ENCODE assay signal across 18 cellular contexts in the genomic region with DNA sequence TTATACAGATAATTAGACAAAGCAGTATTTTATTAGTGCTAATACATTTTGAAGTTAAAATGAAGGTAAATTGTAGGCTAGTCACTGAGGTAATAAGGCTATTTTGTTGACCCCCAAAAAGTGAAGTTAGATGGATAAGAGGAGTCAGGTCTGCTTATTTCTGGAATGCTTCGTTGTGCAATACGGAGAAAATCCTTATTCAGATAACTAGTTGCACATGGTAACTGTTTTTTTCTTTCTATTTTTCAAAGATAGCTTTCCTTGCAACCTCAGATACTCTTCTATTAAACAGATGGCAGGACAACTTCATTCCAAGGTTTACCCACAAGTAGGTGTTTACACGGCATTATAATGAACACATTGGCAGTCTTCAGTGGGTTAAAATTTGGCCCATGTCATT.
DNase-seq lines count a peak whose midpoint lies in the region; ATAC-seq and TF ChIP-seq lines count a peak whose summit lies in the region.
"Had no signal": no experiment of that assay in that cellular context is flagged by ENCODE, and none has a peak within 500 bp of the region (broad histone marks: within the 10 kb centered on the region; RNA-seq: fewer than 3 reads in every experiment).

No MANE protein-coding gene starts in this region.

- H3K9me3 Mint-ChIP-seq in glutamatergic neuron (ENCODE audit: unreplicated experiment): peaks cover 10% of the 10 kb centered on the region

- ATAC-seq in right lobe of liver: no peak
- no peak for ATAC-seq in heart right ventricle
- ATAC-seq: HepG2 had no signal

- WGBS in right lobe of liver (ENCODE audit: insufficient coverage, low coverage, low lambda C conversion rate, missing lambda C conversion rate): 51% methylated on average over 3 of the region's 3 CpGs
- WGBS in heart right ventricle, 2 donors: 91 to 96% methylated on average over 3 of the region's 3 CpGs

- H3K9me3 ChIP-seq in right lobe of liver (no peaks in the 10 kb centered on the region), heart right ventricle (no peaks in the 10 kb centered on the region)
- H3K9me3 ChIP-seq: BE2C had no signal

- TF ChIP-seq POLR2A in right lobe of liver (IDR thresholded peaks at IDR 0.05): no peak

- peak overlapping the region; percentile 92 for H3K27ac Mint-ChIP-seq in glutamatergic neuron (ENCODE audit: unreplicated experiment)
- H3K27ac Mint-ChIP-seq: CD4-positive, CD25-positive, alpha-beta regulatory T cell had no signal

- DNase-seq in AG20443 (ENCODE audit: low spot score) (peak; percentile 34), amniotic epithelial cell (ENCODE audit: low read depth) (peak; percentile 46), glutamatergic neuron (no peak), NCI-H82 treated with DMSO at 0.1 percent for 48 hours (lab: John Stamatoyannopoulos, UW; ENCODE audit: unreplicated experiment) (no peak), right lobe of liver (no peak), heart right ventricle (no peak)
- DNase-seq: CD4-positive, CD25-positive, alpha-beta regulatory T cell; COR-L47; DMS153; GDM1; KG1; NCI-H510A; NCI-H748 treated with DMSO at 0.1 percent for 48 hours; SHP77 had no signal

- H3K36me3 ChIP-seq in right lobe of liver (no peaks in the 10 kb centered on the region), heart right ventricle (no peaks in the 10 kb centered on the region)
- H3K36me3 ChIP-seq: BE2C had no signal

- peaks cover 48% of the 10 kb centered on the region for H3K4me1 Mint-ChIP-seq in glutamatergic neuron (ENCODE audit: low read depth, unreplicated experiment)
- H3K4me1 Mint-ChIP-seq: CD4-positive, CD25-positive, alpha-beta regulatory T cell had no signal

- peaks cover 9% of the 10 kb centered on the region for H3K27me3 Mint-ChIP-seq in glutamatergic neuron (ENCODE audit: unreplicated experiment)

- H3K4me1 ChIP-seq in right lobe of liver (no peaks in the 10 kb centered on the region), heart right ventricle (no peaks in the 10 kb centered on the region)

- H3K36me3 Mint-ChIP-seq in glutamatergic neuron (ENCODE audit: unreplicated experiment): peaks cover 4% of the 10 kb centered on the region
- H3K36me3 Mint-ChIP-seq: CD4-positive, CD25-positive, alpha-beta regulatory T cell had no signal

- H3K4me3 ChIP-seq in skin epidermis: no peak overlapping the region
- no peak overlapping the region for H3K4me3 ChIP-seq in right lobe of liver
- H3K4me3 ChIP-seq in heart right ventricle: no peak overlapping the region
- H3K4me3 ChIP-seq: SK-N-MC had no signal

- TF ChIP-seq CTCF in glutamatergic neuron (IDR thresholded peaks at IDR 0.05; ENCODE audit: partially characterized antibody, unreplicated experiment) (no peak), right lobe of liver (IDR thresholded peaks at IDR 0.05) (no peak), heart right ventricle (IDR thresholded peaks at IDR 0.05) (no peak)

- H3K27ac ChIP-seq in skin epidermis: peak overlapping the region in 13 of 21 experiments; percentile 1 to 72 (median 44)
- no peak overlapping the region for H3K27ac ChIP-seq in right lobe of liver
- no peak overlapping the region for H3K27ac ChIP-seq in heart right ventricle

- H3K4me3 Mint-ChIP-seq in glutamatergic neuron (ENCODE audit: unreplicated experiment): no peak overlapping the region
- H3K4me3 Mint-ChIP-seq: CD4-positive, CD25-positive, alpha-beta regulatory T cell had no signal

- no peaks in the 10 kb centered on the region for H3K27me3 ChIP-seq in right lobe of liver
- H3K27me3 ChIP-seq in heart right ventricle: peaks cover 0 to 90% (median 68%) of the 10 kb centered on the region in 7 donors

- intact Hi-C loops in right lobe of liver (cut with DNase I): no loop called here
- intact Hi-C loops in heart right ventricle (cut with DNase I): no loop called here

Comparison
In these comparisons a context has a peak if more than half of its experiments do, and no peak if none do; other contexts are left out.
1. DNase-seq: peak in AG20443 (single experiment) and amniotic epithelial cell (single experiment); none in glutamatergic neuron (single experiment), NCI-H82 treated with DMSO at 0.1 percent for 48 hours (single experiment), right lobe of liver (0 of 3) and heart right ventricle (0 of 2).
2. H3K27ac ChIP-seq: peak in skin epidermis (13 of 21); none in right lobe of liver (0 of 3) and heart right ventricle (0 of 10).